Comparison of ENCODE assay signal across 24 cellular contexts in the genomic region with DNA sequence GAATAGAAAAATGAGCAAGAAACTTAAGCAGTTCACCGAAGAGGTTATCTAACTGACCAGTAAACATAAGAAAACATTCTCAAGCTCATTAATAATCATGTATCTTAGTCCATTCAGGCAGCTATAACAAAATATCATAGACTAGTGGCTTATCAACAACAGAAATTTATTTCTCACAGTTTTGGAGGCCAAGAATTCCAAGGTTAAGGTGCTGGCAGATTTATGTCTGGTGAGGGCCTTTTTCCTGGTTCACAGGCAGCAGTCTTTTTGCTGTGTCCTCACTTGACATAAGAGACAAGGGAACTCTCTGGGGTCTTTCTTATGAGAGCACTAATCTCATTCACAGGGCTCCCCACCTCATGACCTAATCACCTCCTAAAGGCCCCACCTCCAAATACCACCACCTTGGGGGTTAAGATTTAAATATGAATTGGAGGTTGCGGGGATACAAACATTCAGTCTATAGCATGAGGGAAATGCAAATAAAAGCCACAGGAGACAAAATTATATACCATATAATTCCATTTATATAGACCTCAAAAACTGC.
"Had no signal": no experiment of that assay in that cellular context is flagged by ENCODE, and none has a peak within 500 bp of the region (broad histone marks: within the 10 kb centered on the region; RNA-seq: fewer than 3 reads in every experiment).

No MANE protein-coding gene starts in this region.

- H3K4me3 ChIP-seq: dorsolateral prefrontal cortex, left lung, prostate gland, right atrium auricular region, skin epidermis, spleen, testis, tibial artery, upper lobe of left lung had no signal

- FAIRE-seq: colon, kidney, urothelium cell line had no signal

- ATAC-seq: esophagus mucosa; left lung; naive thymus-derived CD8-positive, alpha-beta T cell; stimulated activated memory B cell treated with anti-CD40 and anti-IgM and Interleukin-4, amounts not matched to agents 10 μg/mL and 1 μg/mL and 100 μg/mL, for 72 hours; stimulated activated naive CD8-positive, alpha-beta T cell treated with anti-CD3 and anti-CD28 coated beads, Interleukin-15, Interleukin-2, amounts not matched to agents 100 U/mL and 50 U/mL, for 24 hours had no signal

- H3K36me3 ChIP-seq: prostate gland had no signal

- H3K27ac ChIP-seq: dorsolateral prefrontal cortex, epithelial cell of prostate, left lung, prostate gland, right atrium auricular region, skin epidermis, spleen, testis, tibial artery, upper lobe of left lung had no signal

- H3K27ac Mint-ChIP-seq: naive thymus-derived CD8-positive, alpha-beta T cell; nephron progenitor cell; stimulated activated memory B cell treated with anti-CD40 and anti-IgM and Interleukin-4, amounts not matched to agents 10 μg/mL and 1 μg/mL and 100 μg/mL, for 72 hours had no signal

- H3K9me3 ChIP-seq: left lung, prostate gland, right atrium auricular region, spleen, testis, tibial artery, upper lobe of left lung had no signal

- H3K4me1 ChIP-seq: left lung, prostate gland, spleen, testis, upper lobe of left lung had no signal

- H3K36me3 Mint-ChIP-seq: naive thymus-derived CD8-positive, alpha-beta T cell had no signal

- H3K27me3 ChIP-seq: dorsolateral prefrontal cortex, left lung, right atrium auricular region, spleen, testis, tibial artery, upper lobe of left lung had no signal

- H3K27me3 Mint-ChIP-seq: stimulated activated memory B cell treated with anti-CD40 and anti-IgM and Interleukin-4, amounts not matched to agents 10 μg/mL and 1 μg/mL and 100 μg/mL, for 72 hours had no signal

- H3K4me1 Mint-ChIP-seq: naive thymus-derived CD8-positive, alpha-beta T cell; nephron progenitor cell; stimulated activated memory B cell treated with anti-CD40 and anti-IgM and Interleukin-4, amounts not matched to agents 10 μg/mL and 1 μg/mL and 100 μg/mL, for 72 hours had no signal

- H3K9me3 Mint-ChIP-seq: naive thymus-derived CD8-positive, alpha-beta T cell; nephron progenitor cell; stimulated activated memory B cell treated with anti-CD40 and anti-IgM and Interleukin-4, amounts not matched to agents 10 μg/mL and 1 μg/mL and 100 μg/mL, for 72 hours had no signal

- DNase-seq: dorsolateral prefrontal cortex; effector CD4-positive, alpha-beta T cell; foreskin melanocyte; kidney; left lung; mesenchymal stem cell; naive thymus-derived CD8-positive, alpha-beta T cell; nephron progenitor cell; nucleus accumbens; spleen; stimulated activated CD4-positive, alpha-beta T cell treated with anti-CD3 and anti-CD28 coated beads, Interleukin-4, amount 100 ng/mL, for 4 hours; stimulated activated naive CD8-positive, alpha-beta T cell treated with anti-CD3 and anti-CD28 coated beads, Interleukin-15, Interleukin-2, amounts not matched to agents 100 U/mL and 50 U/mL, for 24 hours; substantia nigra; testis; tibial artery had no signal

- H3K4me3 Mint-ChIP-seq: naive thymus-derived CD8-positive, alpha-beta T cell; nephron progenitor cell; stimulated activated memory B cell treated with anti-CD40 and anti-IgM and Interleukin-4, amounts not matched to agents 10 μg/mL and 1 μg/mL and 100 μg/mL, for 72 hours had no signal
